In the genomic region with DNA sequence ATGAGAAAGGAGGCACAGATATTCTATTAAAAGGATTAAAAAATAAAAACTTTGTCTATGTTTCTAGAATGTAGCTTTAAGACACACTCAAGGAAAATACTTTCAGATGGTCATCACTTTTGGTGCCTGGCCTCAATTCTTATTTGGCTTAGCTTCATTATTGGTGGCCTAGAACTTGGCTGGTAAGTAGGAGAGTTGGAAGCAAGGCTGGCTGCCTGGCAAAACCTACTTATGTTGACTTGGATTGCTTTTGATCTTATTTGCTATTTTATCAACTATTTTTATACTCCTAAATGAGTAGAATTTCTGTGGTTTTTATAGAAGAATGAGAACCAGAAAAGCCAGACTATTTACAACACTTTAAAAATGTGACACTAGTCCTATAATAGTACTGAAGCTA, we compare ENCODE assay signal across 12 cellular contexts.
DNase-seq lines count a peak whose midpoint lies in the region; ATAC-seq and TF ChIP-seq lines count a peak whose summit lies in the region.
"Had no signal": no experiment of that assay in that cellular context is flagged by ENCODE, and none has a peak within 500 bp of the region (broad histone marks: within the 10 kb centered on the region; RNA-seq: fewer than 3 reads in every experiment).

No MANE protein-coding gene starts in this region.

- no peak for TF ChIP-seq CTCF in AG10803 (conservative IDR thresholded peaks at IDR 0.05; ENCODE audit: low read length)

- no peak overlapping the region for H3K4me3 ChIP-seq in AG10803 (ENCODE audit: low read length)
- H3K4me3 ChIP-seq: HAP-1 had no signal

- ATAC-seq in HG03196 (IDR thresholded peaks at IDR 0.05; ENCODE audit: unreplicated experiment): no peak
- ATAC-seq in GM18519 (IDR thresholded peaks at IDR 0.05; ENCODE audit: low FRiP score, unreplicated experiment): no peak
- ATAC-seq: CD8-positive, alpha-beta T cell had no signal

- peak; percentile 50 for DNase-seq in AG10803 (ENCODE audit: low read depth)
- peak; percentile 7 for DNase-seq in GM04503 (ENCODE audit: low read depth)
- peak; percentile 1 for DNase-seq in fibroblast of gingiva (ENCODE audit: low read depth)
- DNase-seq in pons (ENCODE audit: low spot score): peak; percentile 1
- DNase-seq in RPMI8226: no peak
- DNase-seq in NCI-H1105 treated with DMSO at 0.1 percent for 48 hours (lab: John Stamatoyannopoulos, UW): no peak
- DNase-seq: CD8-positive, alpha-beta T cell; COR-L47; DMS53 had no signal

Comparison
In these comparisons a context has a peak if more than half of its experiments do, and no peak if none do; other contexts are left out.
1. DNase-seq: peak in AG10803 (single experiment), GM04503 (single experiment), fibroblast of gingiva (single experiment) and pons (single experiment); none in RPMI8226 (single experiment) and NCI-H1105 treated with DMSO at 0.1 percent for 48 hours (single experiment).